Comparison of ENCODE assay signal across 8 cellular contexts in genomic region chr1:156749429-156750118, GRCh38. TPM values are rescaled to one million over a fixed set of nuclear protein-coding genes. Genes with fewer than 3 reads are reported as not detected.
A peak's percentile ranks its signal among the peaks of the same experiment; 100 is the strongest.
DNase-seq lines count a peak whose midpoint lies in the region; ATAC-seq, FAIRE-seq and TF ChIP-seq lines count a peak whose summit lies in the region.

No MANE protein-coding gene starts in this region.

- peaks cover 83% of the 10 kb centered on the region for H3K79me2 ChIP-seq in GM12878 (ENCODE audit: control insufficient read depth, insufficient read depth, low read length)

- no peak for FAIRE-seq in GM12878 (lab: Jason Lieb, UNC)

- RAD21 ChIA-PET in GM12878 (lab: Charles Lee; ENCODE audit: unreplicated experiment): interaction anchor here (1.1 to 4.2 kb wide), 3 partner anchors 18 to 111 kb away, joined by 3 to 34 read pairs (median 31); partner anchors contain the start of genes ISG20L2, METTL25B, NTRK1 and PRCC

- peaks cover 22% of the 10 kb centered on the region for H3K4me1 ChIP-seq in GM12878 (ENCODE audit: control insufficient read depth, insufficient read depth, low read length)

- SMC1A ChIA-PET in GM12878 (lab: Charles Lee; ENCODE audit: uncharacterized antibody, unreplicated experiment): interaction anchor here (0.6 to 4.5 kb wide), 2 partner anchors 18 to 23 kb away, joined by 3 to 43 read pairs; partner anchors contain the start of genes ISG20L2, METTL25B and PRCC

- peak overlapping the region; percentile 99 for H3K4me2 ChIP-seq in GM12878 (ENCODE audit: control insufficient read depth, insufficient read depth)

- H3K9me3 Mint-ChIP-seq in memory B cell: no peaks in the 10 kb centered on the region

- TF ChIP-seq POLR2A in GM12878 (IDR thresholded peaks at IDR 0.05; ENCODE audit: low read depth, low read length): no peak

- peaks cover 9 to 11% of the 10 kb centered on the region in 2 experiments; a peak in 3 of 4 replicates for H3K36me3 ChIP-seq in GM12878 (ENCODE audit: control insufficient read depth in 2 of 2, insufficient read depth in 2 of 2, low read length in 1 of 2)

- H3K4me1 Mint-ChIP-seq in memory B cell: peaks cover 49% of the 10 kb centered on the region

- ATAC-seq in GM12878 (peak; percentile 7), memory B cell (ENCODE audit: low read depth) (no peak), HG03039 (IDR thresholded peaks at IDR 0.05; ENCODE audit: unreplicated experiment) (no peak), HG03095 (IDR thresholded peaks at IDR 0.05; ENCODE audit: unreplicated experiment) (no peak), sciatic nerve (no peak)

- in situ Hi-C loops in GM12878 (cut with MboI): no loop called here

- H3K27ac ChIP-seq in 22Rv1 (peak overlapping the region; percentile 97), GM12878 (ENCODE audit: control insufficient read depth, insufficient read depth) (peak overlapping the region; percentile 99)

- H3K9me3 ChIP-seq in GM12878 (replicated peaks; ENCODE audit: control insufficient read depth, insufficient read depth, low read length): no peaks in the 10 kb centered on the region

- intact Hi-C loops in GM12878 (cut with micrococcal nuclease; ENCODE audit: unreplicated experiment): loop anchor here (1.0 to 10.0 kb wide), 2 partner anchors 8 to 245 kb away; partner anchors contain the start of genes MEF2D and MRPL24
- intact Hi-C loops in posterior cingulate gyrus (cut with DNase I): loop anchor here (10.0 kb wide), 1 partner anchor 295 kb away; the partner anchor contains the start of gene ARHGEF11
- intact Hi-C loops in sciatic nerve (cut with DNase I): no loop called here

- H3K9ac ChIP-seq in GM12878 (ENCODE audit: control insufficient read depth, insufficient read depth, low read length): peak overlapping the region; percentile 98

- CTCF ChIA-PET in GM12878 (lab: Yijun Ruan, JAX): interaction anchor here (0.6 to 4.5 kb wide), 3 partner anchors 18 to 598 kb away, joined by 3 to 56 read pairs (median 22); partner anchors contain the start of genes METTL25B and PRCC

- H3K4me3 ChIP-seq in GM12878: peak overlapping the region; percentile 99

- DNase-seq in HK-2 (ENCODE audit: unreplicated experiment): peak; percentile 35
- no peak for DNase-seq in GM12878 (ENCODE audit: low read depth, low spot score)
- no peak for DNase-seq in memory B cell (ENCODE audit: low spot score in 2 of 2)
- DNase-seq in posterior cingulate gyrus: no peak
- DNase-seq in sciatic nerve (ENCODE audit: low spot score): no peak

- H3K27me3 ChIP-seq in GM12878 (replicated peaks in 1 of 2; ENCODE audit: control insufficient read depth in 2 of 2, insufficient read depth in 2 of 2, low read length in 1 of 2): no peaks in the 10 kb centered on the region

- peak overlapping the region; percentile 87 for H3K4me3 Mint-ChIP-seq in memory B cell

- peak overlapping the region; percentile 89 for H3K27ac Mint-ChIP-seq in memory B cell

- H2AFZ ChIP-seq in GM12878 (ENCODE audit: control insufficient read depth, low read depth, low read length): no peak overlapping the region

- TF ChIP-seq RAD21 in GM12878 (IDR thresholded peaks at IDR 0.05; ENCODE audit: insufficient read depth, low read depth, low read length): no peak

- peaks cover 10% of the 10 kb centered on the region for H3K36me3 Mint-ChIP-seq in memory B cell

- H3K27me3 Mint-ChIP-seq in memory B cell: no peaks in the 10 kb centered on the region

- 3% methylated on average over 8 of the region's 8 CpGs for WGBS in GM12878 (ENCODE audit: insufficient coverage, insufficient replicate concordance, low lambda C conversion rate, missing lambda C conversion rate)

- no peak for TF ChIP-seq EP300 in GM12878 (IDR thresholded peaks at IDR 0.05; ENCODE audit: borderline replicate concordance in 1 of 2, control insufficient read depth in 1 of 2, low read depth in 2 of 2, low read length in 2 of 2)

- POLR2A ChIA-PET in GM12878 (lab: Charles Lee): interaction anchor here (3.4 to 4.4 kb wide), 3 partner anchors 9 to 22 kb away, joined by 19 to 45 read pairs (median 28); partner anchors contain the start of genes ISG20L2, METTL25B, MRPL24 and PRCC

- TF ChIP-seq CTCF in 22Rv1 (IDR thresholded peaks at IDR 0.05): no peak
- no peak for TF ChIP-seq CTCF in GM12878 (IDR thresholded peaks at IDR 0.05 in 2 of 3, conservative IDR thresholded peaks at IDR 0.05 in 1 of 3; ENCODE audit: control insufficient read depth in 2 of 3, extremely low read depth in 1 of 3, insufficient read depth in 1 of 3, low read depth in 3 of 3, low read length in 3 of 3)

- H4K20me1 ChIP-seq in GM12878 (ENCODE audit: control insufficient read depth, insufficient read depth): no peaks in the 10 kb centered on the region

- no TSS peak for BruUV-seq in GM12878 (replicated peaks; lab: Mats Ljungman, UMichigan)

RNA-seq across cellular contexts. Expression of gene HDGF, which starts 1.9 kb away (rescaled TPM):
- total RNA-seq in GM12878 (2013; cell fraction: nucleolus; rRNA removed): 39.3 and 39.8 TPM in 2 replicates
- total RNA-seq in GM12878 (2014; rRNA removed) (237 and 258 TPM in 2 replicates), GM12878 (2014; rRNA removed; fragmentation: Illumina TruSeq; extraction: Trizol) (267 and 277 TPM in 2 replicates), GM12878 (2021) (261 and 271 TPM in 2 replicates), sciatic nerve (112 TPM)
- polyA plus RNA-seq in GM12878 (2011; ENCODE audit: low read depth): 91.5 TPM
- polyA plus RNA-seq in GM12878 (2011; rRNA removed) (200 and 203 TPM in 2 replicates), GM12878 (2014; fragmentation: Illumina TruSeq; extraction: Trizol) (372 and 388 TPM in 2 replicates), GM12878 (2014; fragmentation: Nextera tagmentation; extraction: Ambion mirVana) (10 to 100 TPM; 28.3 to 65.9 TPM), GM12878 (2014; rRNA removed) (217 and 223 TPM in 2 replicates), GM12878 (2016; fragmentation: Nextera tagmentation; extraction: Ambion mirVana) (10 to 100 TPM; 45.1 to 81.9 TPM)
- polyA plus RNA-seq in GM12878 (2011; cell fraction: cytosol; rRNA removed): 144 and 155 TPM in 2 replicates
- polyA plus RNA-seq in GM12878 (2011; cell fraction: nucleus; rRNA removed): 134 and 144 TPM in 2 replicates
- 118 and 127 TPM in 2 replicates for polyA plus RNA-seq in GM12878 (2012)
- polyA minus RNA-seq in GM12878 (2011; rRNA and poly(A)+ RNA removed): 62.2 and 108 TPM in 2 replicates
- polyA minus RNA-seq in GM12878 (2011; cell fraction: cytosol; rRNA and poly(A)+ RNA removed): 51.7 and 58.8 TPM in 2 replicates
- polyA minus RNA-seq in GM12878 (2011; cell fraction: nucleus; rRNA and poly(A)+ RNA removed): 25.5 and 37.3 TPM in 2 replicates

RNA-seq across cellular contexts. Expression of gene MRPL24, which starts 8.7 kb away (rescaled TPM):
- total RNA-seq in GM12878 (2013; cell fraction: nucleolus; rRNA removed): 2.3 and 4.3 TPM in 2 replicates
- total RNA-seq in GM12878 (2014; rRNA removed): 131 and 135 TPM in 2 replicates
- total RNA-seq in GM12878 (2014; rRNA removed; fragmentation: Illumina TruSeq; extraction: Trizol): 119 and 120 TPM in 2 replicates
- 87.4 and 104 TPM in 2 replicates for total RNA-seq in GM12878 (2021)
- 66.1 TPM for polyA plus RNA-seq in GM12878 (2011; ENCODE audit: low read depth)
- 84.8 and 98.9 TPM in 2 replicates for polyA plus RNA-seq in GM12878 (2011; rRNA removed)
- polyA plus RNA-seq in GM12878 (2011; cell fraction: cytosol; rRNA removed): 86.3 and 90.5 TPM in 2 replicates
- 51.7 and 59.4 TPM in 2 replicates for polyA plus RNA-seq in GM12878 (2011; cell fraction: nucleus; rRNA removed)
- polyA plus RNA-seq in GM12878 (2012): 73.5 and 76.5 TPM in 2 replicates
- 172 and 173 TPM in 2 replicates for polyA plus RNA-seq in GM12878 (2014; fragmentation: Illumina TruSeq; extraction: Trizol)
- polyA plus RNA-seq in GM12878 (2014; fragmentation: Nextera tagmentation; extraction: Ambion mirVana): 100 to 1,000 TPM; 245 to 269 TPM
- polyA plus RNA-seq in GM12878 (2014; rRNA removed): 154 and 180 TPM in 2 replicates
- polyA plus RNA-seq in GM12878 (2016; fragmentation: Nextera tagmentation; extraction: Ambion mirVana): 100 to 1,000 TPM; 132 to 136 TPM
- polyA minus RNA-seq in GM12878 (2011; rRNA and poly(A)+ RNA removed): 43.6 and 44.0 TPM in 2 replicates
- 11.8 and 22.1 TPM in 2 replicates for polyA minus RNA-seq in GM12878 (2011; cell fraction: cytosol; rRNA and poly(A)+ RNA removed)
- polyA minus RNA-seq in GM12878 (2011; cell fraction: nucleus; rRNA and poly(A)+ RNA removed): 9.6 and 13.0 TPM in 2 replicates
- 59.5 TPM for total RNA-seq in sciatic nerve

RNA-seq across cellular contexts. Expression of gene PRCC, which starts 17.8 kb away (rescaled TPM):
- 41.6 and 44.9 TPM in 2 replicates for total RNA-seq in GM12878 (2013; cell fraction: nucleolus; rRNA removed)
- 79.6 and 92.2 TPM in 2 replicates for total RNA-seq in GM12878 (2014; rRNA removed)
- total RNA-seq in GM12878 (2014; rRNA removed; fragmentation: Illumina TruSeq; extraction: Trizol): 34.0 and 36.0 TPM in 2 replicates
- total RNA-seq in GM12878 (2021): 78.3 and 87.5 TPM in 2 replicates
- polyA plus RNA-seq in GM12878 (2011; ENCODE audit: low read depth): 47.3 TPM
- polyA plus RNA-seq in GM12878 (2011; rRNA removed): 29.2 and 52.8 TPM in 2 replicates
- 88.4 and 93.1 TPM in 2 replicates for polyA plus RNA-seq in GM12878 (2011; cell fraction: cytosol; rRNA removed)
- polyA plus RNA-seq in GM12878 (2011; cell fraction: nucleus; rRNA removed): 48.7 and 57.5 TPM in 2 replicates
- 53.5 and 59.4 TPM in 2 replicates for polyA plus RNA-seq in GM12878 (2012)
- polyA plus RNA-seq in GM12878 (2014; fragmentation: Illumina TruSeq; extraction: Trizol): 121 and 132 TPM in 2 replicates
- 10 to 100 TPM; 23.8 to 30.1 TPM for polyA plus RNA-seq in GM12878 (2014; fragmentation: Nextera tagmentation; extraction: Ambion mirVana)
- 52.6 and 56.6 TPM in 2 replicates for polyA plus RNA-seq in GM12878 (2014; rRNA removed)
- 10 to 100 TPM; 73.5 to 77.2 TPM for polyA plus RNA-seq in GM12878 (2016; fragmentation: Nextera tagmentation; extraction: Ambion mirVana)
- 60.8 and 108 TPM in 2 replicates for polyA minus RNA-seq in GM12878 (2011; rRNA and poly(A)+ RNA removed)
- polyA minus RNA-seq in GM12878 (2011; cell fraction: cytosol; rRNA and poly(A)+ RNA removed): 32.9 and 54.4 TPM in 2 replicates
- 18.6 and 34.4 TPM in 2 replicates for polyA minus RNA-seq in GM12878 (2011; cell fraction: nucleus; rRNA and poly(A)+ RNA removed)
- 52.8 TPM for total RNA-seq in sciatic nerve

RNA-seq across cellular contexts. Expression of gene ISG20L2, which starts 21.0 kb away (rescaled TPM):
- total RNA-seq in GM12878 (2013; cell fraction: nucleolus; rRNA removed): 36.3 and 40.0 TPM in 2 replicates
- 42.1 and 44.8 TPM in 2 replicates for total RNA-seq in GM12878 (2014; rRNA removed)
- 49.2 and 55.7 TPM in 2 replicates for total RNA-seq in GM12878 (2014; rRNA removed; fragmentation: Illumina TruSeq; extraction: Trizol)
- total RNA-seq in GM12878 (2021): 40.0 and 48.3 TPM in 2 replicates
- polyA plus RNA-seq in GM12878 (2011; ENCODE audit: low read depth): 17.6 TPM
- polyA plus RNA-seq in GM12878 (2011; rRNA removed): 43.9 and 55.3 TPM in 2 replicates
- polyA plus RNA-seq in GM12878 (2011; cell fraction: cytosol; rRNA removed): 51.6 and 54.0 TPM in 2 replicates
- polyA plus RNA-seq in GM12878 (2011; cell fraction: nucleus; rRNA removed): 18.7 and 24.4 TPM in 2 replicates
- 26.9 and 27.9 TPM in 2 replicates for polyA plus RNA-seq in GM12878 (2012)
- 111 and 112 TPM in 2 replicates for polyA plus RNA-seq in GM12878 (2014; fragmentation: Illumina TruSeq; extraction: Trizol)
- polyA plus RNA-seq in GM12878 (2014; fragmentation: Nextera tagmentation; extraction: Ambion mirVana): 10 to 100 TPM; 16.4 to 26.1 TPM
- polyA plus RNA-seq in GM12878 (2014; rRNA removed): 49.2 and 56.2 TPM in 2 replicates
- polyA plus RNA-seq in GM12878 (2016; fragmentation: Nextera tagmentation; extraction: Ambion mirVana): 10 to 100 TPM; 45.5 to 47.7 TPM
- 48.7 and 57.9 TPM in 2 replicates for polyA minus RNA-seq in GM12878 (2011; rRNA and poly(A)+ RNA removed)
- 14.0 and 14.8 TPM in 2 replicates for polyA minus RNA-seq in GM12878 (2011; cell fraction: cytosol; rRNA and poly(A)+ RNA removed)
- 29.0 and 51.5 TPM in 2 replicates for polyA minus RNA-seq in GM12878 (2011; cell fraction: nucleus; rRNA and poly(A)+ RNA removed)
- total RNA-seq in sciatic nerve: 19.4 TPM

RNA-seq across cellular contexts. Expression of gene METTL25B, which starts 21.3 kb away (rescaled TPM):
- 26.5 and 31.8 TPM in 2 replicates for total RNA-seq in GM12878 (2013; cell fraction: nucleolus; rRNA removed)
- total RNA-seq in GM12878 (2014; rRNA removed) (19.8 and 22.0 TPM in 2 replicates), GM12878 (2014; rRNA removed; fragmentation: Illumina TruSeq; extraction: Trizol) (12.7 and 13.6 TPM in 2 replicates), GM12878 (2021) (22.2 and 25.2 TPM in 2 replicates), sciatic nerve (35.9 TPM)
- 12.3 TPM for polyA plus RNA-seq in GM12878 (2011; ENCODE audit: low read depth)
- polyA plus RNA-seq in GM12878 (2011; rRNA removed) (10.3 and 15.2 TPM in 2 replicates), GM12878 (2014; fragmentation: Illumina TruSeq; extraction: Trizol) (11.8 and 14.4 TPM in 2 replicates), GM12878 (2014; fragmentation: Nextera tagmentation; extraction: Ambion mirVana) (1 to 10 TPM; 5.9 to 8.6 TPM), GM12878 (2014; rRNA removed) (23.5 and 25.7 TPM in 2 replicates), GM12878 (2016; fragmentation: Nextera tagmentation; extraction: Ambion mirVana) (10 to 100 TPM; 11.7 to 12.2 TPM)
- polyA plus RNA-seq in GM12878 (2011; cell fraction: cytosol; rRNA removed): 18.7 and 22.6 TPM in 2 replicates
- 39.4 and 44.7 TPM in 2 replicates for polyA plus RNA-seq in GM12878 (2011; cell fraction: nucleus; rRNA removed)
- polyA plus RNA-seq in GM12878 (2012): 19.4 and 23.9 TPM in 2 replicates
- polyA minus RNA-seq in GM12878 (2011; rRNA and poly(A)+ RNA removed): 10.2 and 16.9 TPM in 2 replicates
- polyA minus RNA-seq in GM12878 (2011; cell fraction: cytosol; rRNA and poly(A)+ RNA removed): 4.0 and 6.3 TPM in 2 replicates
- 11.7 and 16.2 TPM in 2 replicates for polyA minus RNA-seq in GM12878 (2011; cell fraction: nucleus; rRNA and poly(A)+ RNA removed)
